ENCODE assay signal across 1 cellular context in the genomic region with DNA sequence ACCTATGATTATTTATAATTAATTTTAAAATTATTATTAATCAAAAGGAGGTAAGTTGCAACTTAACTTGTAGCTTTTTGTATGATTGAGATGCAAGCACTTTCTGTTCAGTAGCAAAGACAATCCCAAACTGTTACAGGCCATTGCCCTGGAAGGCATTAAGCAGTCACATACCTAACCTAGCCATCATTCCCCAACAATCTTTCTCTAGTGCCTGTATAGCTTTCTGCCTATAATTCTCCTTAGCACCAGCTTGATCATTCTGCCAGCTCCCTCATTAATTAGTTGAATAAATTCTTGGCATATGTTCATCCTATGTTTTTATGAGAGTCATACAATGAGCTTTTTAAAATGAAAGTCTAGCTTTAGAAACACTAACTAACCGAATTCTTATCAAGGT.
TF ChIP-seq lines count a peak whose summit lies in the region.

No MANE protein-coding gene starts in this region.

TF ChIP-seq in GM23338, 12 proteins besides CTCF, POLR2A, EP300 and RAD21:
- TF ChIP-seq, protein P1, sequence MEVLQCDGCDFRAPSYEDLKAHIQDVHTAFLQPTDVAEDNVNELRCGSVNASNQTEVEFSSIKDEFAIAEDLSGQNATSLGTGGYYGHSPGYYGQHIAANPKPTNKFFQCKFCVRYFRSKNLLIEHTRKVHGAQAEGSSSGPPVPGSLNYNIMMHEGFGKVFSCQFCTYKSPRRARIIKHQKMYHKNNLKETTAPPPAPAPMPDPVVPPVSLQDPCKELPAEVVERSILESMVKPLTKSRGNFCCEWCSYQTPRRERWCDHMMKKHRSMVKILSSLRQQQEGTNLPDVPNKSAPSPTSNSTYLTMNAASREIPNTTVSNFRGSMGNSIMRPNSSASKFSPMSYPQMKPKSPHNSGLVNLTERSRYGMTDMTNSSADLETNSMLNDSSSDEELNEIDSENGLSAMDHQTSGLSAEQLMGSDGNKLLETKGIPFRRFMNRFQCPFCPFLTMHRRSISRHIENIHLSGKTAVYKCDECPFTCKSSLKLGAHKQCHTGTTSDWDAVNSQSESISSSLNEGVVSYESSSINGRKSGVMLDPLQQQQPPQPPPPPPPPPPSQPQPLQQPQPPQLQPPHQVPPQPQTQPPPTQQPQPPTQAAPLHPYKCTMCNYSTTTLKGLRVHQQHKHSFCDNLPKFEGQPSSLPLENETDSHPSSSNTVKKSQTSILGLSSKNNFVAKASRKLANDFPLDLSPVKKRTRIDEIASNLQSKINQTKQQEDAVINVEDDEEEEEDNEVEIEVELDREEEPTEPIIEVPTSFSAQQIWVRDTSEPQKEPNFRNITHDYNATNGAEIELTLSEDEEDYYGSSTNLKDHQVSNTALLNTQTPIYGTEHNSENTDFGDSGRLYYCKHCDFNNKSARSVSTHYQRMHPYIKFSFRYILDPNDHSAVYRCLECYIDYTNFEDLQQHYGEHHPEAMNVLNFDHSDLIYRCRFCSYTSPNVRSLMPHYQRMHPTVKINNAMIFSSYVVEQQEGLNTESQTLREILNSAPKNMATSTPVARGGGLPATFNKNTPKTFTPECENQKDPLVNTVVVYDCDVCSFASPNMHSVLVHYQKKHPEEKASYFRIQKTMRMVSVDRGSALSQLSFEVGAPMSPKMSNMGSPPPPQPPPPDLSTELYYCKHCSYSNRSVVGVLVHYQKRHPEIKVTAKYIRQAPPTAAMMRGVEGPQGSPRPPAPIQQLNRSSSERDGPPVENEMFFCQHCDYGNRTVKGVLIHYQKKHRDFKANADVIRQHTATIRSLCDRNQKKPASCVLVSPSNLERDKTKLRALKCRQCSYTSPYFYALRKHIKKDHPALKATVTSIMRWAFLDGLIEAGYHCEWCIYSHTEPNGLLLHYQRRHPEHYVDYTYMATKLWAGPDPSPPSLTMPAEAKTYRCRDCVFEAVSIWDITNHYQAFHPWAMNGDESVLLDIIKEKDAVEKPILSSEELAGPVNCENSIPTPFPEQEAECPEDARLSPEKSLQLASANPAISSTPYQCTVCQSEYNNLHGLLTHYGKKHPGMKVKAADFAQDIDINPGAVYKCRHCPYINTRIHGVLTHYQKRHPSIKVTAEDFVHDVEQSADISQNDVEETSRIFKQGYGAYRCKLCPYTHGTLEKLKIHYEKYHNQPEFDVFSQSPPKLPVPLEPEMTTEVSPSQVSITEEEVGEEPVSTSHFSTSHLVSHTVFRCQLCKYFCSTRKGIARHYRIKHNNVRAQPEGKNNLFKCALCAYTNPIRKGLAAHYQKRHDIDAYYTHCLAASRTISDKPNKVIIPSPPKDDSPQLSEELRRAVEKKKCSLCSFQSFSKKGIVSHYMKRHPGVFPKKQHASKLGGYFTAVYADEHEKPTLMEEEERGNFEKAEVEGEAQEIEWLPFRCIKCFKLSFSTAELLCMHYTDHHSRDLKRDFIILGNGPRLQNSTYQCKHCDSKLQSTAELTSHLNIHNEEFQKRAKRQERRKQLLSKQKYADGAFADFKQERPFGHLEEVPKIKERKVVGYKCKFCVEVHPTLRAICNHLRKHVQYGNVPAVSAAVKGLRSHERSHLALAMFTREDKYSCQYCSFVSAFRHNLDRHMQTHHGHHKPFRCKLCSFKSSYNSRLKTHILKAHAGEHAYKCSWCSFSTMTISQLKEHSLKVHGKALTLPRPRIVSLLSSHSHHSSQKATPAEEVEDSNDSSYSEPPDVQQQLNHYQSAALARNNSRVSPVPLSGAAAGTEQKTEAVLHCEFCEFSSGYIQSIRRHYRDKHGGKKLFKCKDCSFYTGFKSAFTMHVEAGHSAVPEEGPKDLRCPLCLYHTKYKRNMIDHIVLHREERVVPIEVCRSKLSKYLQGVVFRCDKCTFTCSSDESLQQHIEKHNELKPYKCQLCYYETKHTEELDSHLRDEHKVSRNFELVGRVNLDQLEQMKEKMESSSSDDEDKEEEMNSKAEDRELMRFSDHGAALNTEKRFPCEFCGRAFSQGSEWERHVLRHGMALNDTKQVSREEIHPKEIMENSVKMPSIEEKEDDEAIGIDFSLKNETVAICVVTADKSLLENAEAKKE (CRISPR knock-in tag; IDR thresholded peaks at IDR 0.05) = no peak
- TF ChIP-seq NANOG (IDR thresholded peaks at IDR 0.05; ENCODE audit: borderline replicate concordance) (no peak), EZH2 (IDR thresholded peaks at IDR 0.05; ENCODE audit: low read depth, unreplicated experiment) (no peak), ZNF331 (CRISPR knock-in tag; IDR thresholded peaks at IDR 0.05; ENCODE audit: low read depth) (no peak), EZH2phosphoT487 (IDR thresholded peaks at IDR 0.05; ENCODE audit: unreplicated experiment) (no peak), REST (IDR thresholded peaks at IDR 0.05; ENCODE audit: unreplicated experiment) (no peak), STAT1 (IDR thresholded peaks at IDR 0.05; ENCODE audit: unreplicated experiment) (no peak), JUNB (IDR thresholded peaks at IDR 0.05; ENCODE audit: unreplicated experiment) (no peak), CREB1 (CRISPR knock-in tag; IDR thresholded peaks at IDR 0.05; ENCODE audit: low read depth) (no peak), POLR2AphosphoS5 (IDR thresholded peaks at IDR 0.05; ENCODE audit: low read depth) (no peak), ZNF114 (CRISPR knock-in tag; IDR thresholded peaks at IDR 0.05) (no peak)
- TF ChIP-seq, protein P2, sequence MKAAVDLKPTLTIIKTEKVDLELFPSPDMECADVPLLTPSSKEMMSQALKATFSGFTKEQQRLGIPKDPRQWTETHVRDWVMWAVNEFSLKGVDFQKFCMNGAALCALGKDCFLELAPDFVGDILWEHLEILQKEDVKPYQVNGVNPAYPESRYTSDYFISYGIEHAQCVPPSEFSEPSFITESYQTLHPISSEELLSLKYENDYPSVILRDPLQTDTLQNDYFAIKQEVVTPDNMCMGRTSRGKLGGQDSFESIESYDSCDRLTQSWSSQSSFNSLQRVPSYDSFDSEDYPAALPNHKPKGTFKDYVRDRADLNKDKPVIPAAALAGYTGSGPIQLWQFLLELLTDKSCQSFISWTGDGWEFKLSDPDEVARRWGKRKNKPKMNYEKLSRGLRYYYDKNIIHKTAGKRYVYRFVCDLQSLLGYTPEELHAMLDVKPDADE (IDR thresholded peaks at IDR 0.05) = no peak
